Comparison of ENCODE assay signal across 27 cellular contexts in the genomic region with DNA sequence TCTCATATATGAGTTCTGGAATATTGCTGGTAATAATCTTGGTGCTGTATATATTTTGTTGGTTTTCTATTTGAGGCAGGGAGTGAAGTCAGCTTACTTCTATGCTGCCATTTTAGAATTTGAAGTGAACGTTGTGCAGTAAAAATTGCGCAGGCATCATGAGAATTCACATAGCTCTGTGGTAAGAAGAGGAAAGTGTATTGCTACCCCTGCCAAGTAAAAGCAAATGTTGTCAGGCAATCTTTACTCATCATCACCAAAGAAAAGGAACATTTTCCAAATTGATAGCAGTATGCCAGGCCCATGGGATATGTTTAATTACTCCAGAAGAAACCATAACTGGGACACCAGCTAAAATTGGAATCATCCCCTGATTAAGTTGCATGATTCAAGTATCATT.
"Had no signal": no experiment of that assay in that cellular context is flagged by ENCODE, and none has a peak within 500 bp of the region (broad histone marks: within the 10 kb centered on the region; RNA-seq: fewer than 3 reads in every experiment).

No MANE protein-coding gene starts in this region.

- H3K4me3 ChIP-seq: left lung, lower lobe of right lung, pancreas, prostate gland, skin epidermis, suprapubic skin, thoracic aorta, tibial artery, upper lobe of right lung had no signal

- H3K9me3 ChIP-seq: lower lobe of right lung, pancreas, prostate gland, upper lobe of right lung had no signal

- H3K36me3 ChIP-seq: left lung, lower lobe of right lung, pancreas, prostate gland, suprapubic skin, thoracic aorta, tibial artery, upper lobe of right lung had no signal

- DNase-seq: hypothalamus; immature natural killer cell; kidney; left colon; left lung; lower lobe of right lung; mammary epithelial cell; mesenchymal stem cell; naive thymus-derived CD8-positive, alpha-beta T cell; nucleus accumbens; pancreas; posterior cingulate gyrus; retina; right cardiac atrium; stimulated activated CD4-positive, alpha-beta T cell treated with anti-CD3 and anti-CD28 coated beads, Interleukin-12 subunit alpha, Interleukin-12 subunit beta, amount 100 ng/mL, for 4 hours; stimulated activated CD4-positive, alpha-beta T cell treated with anti-CD3 and anti-CD28 coated beads, Interleukin-15, amount 100 ng/mL, for 24 hours; stimulated activated CD4-positive, alpha-beta T cell treated with anti-CD3 and anti-CD28 coated beads, Interleukin-2, amount 100 ng/mL, for 24 hours; stimulated activated CD4-positive, alpha-beta T cell treated with anti-CD3 and anti-CD28 coated beads, Interleukin-4, amount 100 ng/mL, for 1 hour; stimulated activated naive B cell treated with anti-CD40 and anti-IgM and Interleukin-4, amounts not matched to agents 10 μg/mL and 1 μg/mL and 100 μg/mL, for 72 hours; tibial artery; trophoblast cell; upper lobe of right lung had no signal

- H3K27ac ChIP-seq: left lung, lower lobe of right lung, pancreas, prostate gland, skin epidermis, suprapubic skin, thoracic aorta, tibial artery, upper lobe of right lung had no signal

- ATAC-seq: left colon; left lung; lower lobe of right lung; naive thymus-derived CD8-positive, alpha-beta T cell; pancreas; right cardiac atrium; sciatic nerve; stimulated activated naive B cell treated with anti-CD40 and anti-IgM and Interleukin-4, amounts not matched to agents 10 μg/mL and 1 μg/mL and 100 μg/mL, for 72 hours; upper lobe of right lung had no signal

- H3K4me1 ChIP-seq: left lung, lower lobe of right lung, pancreas, prostate gland, suprapubic skin, tibial artery, upper lobe of right lung had no signal
